Comparison of ENCODE assay signal across 10 cellular contexts in the genomic region with DNA sequence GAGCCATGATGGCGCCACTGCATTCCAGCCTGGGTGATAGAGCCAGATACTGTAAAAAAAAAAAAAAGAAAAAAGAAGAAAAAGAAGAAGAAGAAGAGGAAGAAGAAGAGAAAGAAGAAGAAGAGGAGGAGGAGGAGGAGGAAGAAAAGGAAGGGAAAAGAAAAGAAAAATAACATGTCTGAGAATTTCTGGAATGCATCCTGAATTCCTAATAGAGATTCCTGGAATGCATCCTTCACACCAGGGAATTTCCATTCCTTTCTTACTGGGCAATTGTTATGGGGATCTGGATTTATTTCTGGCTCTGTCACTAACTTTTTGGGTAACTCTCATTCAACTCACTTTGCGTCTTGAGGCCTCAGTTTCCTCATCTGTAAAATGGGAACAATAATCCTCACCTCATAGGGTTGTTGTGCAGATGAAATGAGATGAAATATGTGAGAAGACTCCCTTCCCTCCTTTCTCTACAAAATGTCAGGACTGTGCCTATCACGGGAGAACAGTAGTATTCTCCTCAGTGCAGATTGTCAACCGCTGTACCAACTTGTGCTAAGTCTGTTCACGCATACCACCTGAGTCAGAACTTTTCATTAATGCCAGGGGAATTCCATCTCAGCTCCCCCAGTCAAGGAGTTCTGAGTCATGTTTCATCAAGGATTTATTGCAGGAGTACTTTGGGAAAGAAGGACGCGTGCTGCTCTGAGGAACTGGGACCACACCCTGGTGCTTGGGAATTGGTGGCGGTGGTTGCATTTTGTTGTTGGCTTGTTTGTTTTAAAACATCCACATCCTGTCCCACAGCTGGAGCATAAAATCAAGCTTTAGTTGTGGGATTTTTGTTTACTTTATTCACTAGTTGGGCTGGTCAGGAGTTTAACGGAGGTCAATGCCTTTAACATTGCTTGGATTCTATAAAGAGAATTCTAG. TPM values are rescaled to one million over a fixed set of nuclear protein-coding genes. Genes with fewer than 3 reads are reported as not detected.
DNase-seq lines count a peak whose midpoint lies in the region; ATAC-seq, FAIRE-seq and TF ChIP-seq lines count a peak whose summit lies in the region.
"Had no signal": no experiment of that assay in that cellular context is flagged by ENCODE, and none has a peak within 500 bp of the region (broad histone marks: within the 10 kb centered on the region; RNA-seq: fewer than 3 reads in every experiment).

No MANE protein-coding gene starts in this region.

- no peaks in the 10 kb centered on the region for H3K27me3 ChIP-seq in endothelial cell of umbilical vein (ENCODE audit: control insufficient read depth in 2 of 2, insufficient read depth in 2 of 2, low read length in 2 of 2)

- H3K4me2 ChIP-seq in endothelial cell of umbilical vein (ENCODE audit: insufficient read depth, low read length), result peak overlapping the region; percentile 24

- dilution Hi-C loops in endothelial cell of umbilical vein (cut with MboI; ENCODE audit: extremely low pct_ligation_motif_present, low sequenced_read_pairs), result no loop called here

- peak; percentile 88 for FAIRE-seq in endothelial cell of umbilical vein (lab: Jason Lieb, UNC)

- CTCF ChIA-PET in endothelial cell of umbilical vein (lab: Charles Lee), result interaction anchor here (0.6 to 3.0 kb wide), 8 partner anchors 12 to 766 kb away, joined by 3 to 18 read pairs (median 4); no protein-coding TSS in a partner anchor

- POLR2A ChIA-PET in endothelial cell of umbilical vein (lab: Charles Lee), result interaction anchor here (1.2 to 1.3 kb wide), 2 partner anchors 15 kb away, joined by 3 read pairs; no protein-coding TSS in a partner anchor

- no peaks in the 10 kb centered on the region for H3K9me1 ChIP-seq in endothelial cell of umbilical vein (replicated peaks; ENCODE audit: control insufficient read depth, extremely low read depth, insufficient read depth, low read length)

- no peak for TF ChIP-seq CTCF in endothelial cell of umbilical vein (IDR thresholded peaks at IDR 0.05; ENCODE audit: extremely low read depth in 1 of 2, insufficient read depth in 1 of 2, low read depth in 1 of 2, low read length in 2 of 2)

- peaks cover 12% of the 10 kb centered on the region for H3K4me1 ChIP-seq in endothelial cell of umbilical vein (ENCODE audit: control insufficient read depth, extremely low read depth, insufficient read depth, low read length)

- H3K4me3 ChIP-seq in endothelial cell of umbilical vein (replicated peaks in 1 of 3; ENCODE audit: insufficient read depth in 1 of 3, low read depth in 1 of 3, low read length in 3 of 3), result no peak overlapping the region

- H3K9me3 ChIP-seq in endothelial cell of umbilical vein (replicated peaks; ENCODE audit: control insufficient read depth, insufficient read depth, low read length), result no peaks in the 10 kb centered on the region

- H3K36me3 ChIP-seq in endothelial cell of umbilical vein (ENCODE audit: control insufficient read depth in 2 of 2, extremely low read depth in 1 of 2, insufficient read depth in 2 of 2, low read length in 2 of 2), result no peaks in the 10 kb centered on the region

- no peak for ATAC-seq in GM21619 (IDR thresholded peaks at IDR 0.05; ENCODE audit: unreplicated experiment)

- H3K27ac ChIP-seq in endothelial cell of umbilical vein (ENCODE audit: insufficient read depth, low read depth, low read length), result peak overlapping the region; percentile 69

- no peaks in the 10 kb centered on the region for H3K79me2 ChIP-seq in endothelial cell of umbilical vein (ENCODE audit: control insufficient read depth, insufficient read depth, low read length)

- TF ChIP-seq POLR2A in endothelial cell of umbilical vein (IDR thresholded peaks at IDR 0.05; ENCODE audit: low read depth, low read length), result no peak
- TF ChIP-seq POLR2A in erythroblast (IDR thresholded peaks at IDR 0.05; ENCODE audit: low read length), result no peak

- H3K9ac ChIP-seq in endothelial cell of umbilical vein (replicated peaks; ENCODE audit: extremely low read depth, insufficient read depth, low read length), result peak overlapping the region; percentile 25

- no TSS peak for BruUV-seq in endothelial cell of umbilical vein (replicated peaks; lab: Mats Ljungman, UMichigan)

- intact Hi-C loops in endothelial cell of umbilical vein (cut with micrococcal nuclease), result loop anchor here (1.0 to 2.0 kb wide), 5 partner anchors 15 to 44 kb away; no protein-coding TSS in a partner anchor

- H2AFZ ChIP-seq in endothelial cell of umbilical vein (ENCODE audit: low read depth, low read length), result no peak overlapping the region

- peak; percentile 47 for DNase-seq in AG08396 (ENCODE audit: low spot score)
- DNase-seq in LoVo (ENCODE audit: low spot score), result peak; percentile 82
- peak; percentile 88 for DNase-seq in endothelial cell of umbilical vein (ENCODE audit: low read depth, low spot score)
- DNase-seq in mucosa of gallbladder (ENCODE audit: low spot score), result peak; percentile 19
- DNase-seq in epidermal melanocyte (ENCODE audit: insufficient read length, low spot score), result no peak
- DNase-seq in erythroblast (lab: John Stamatoyannopoulos, UW), result no peak
- DNase-seq in NCI-H1417 treated with DMSO at 0.1 percent for 48 hours (lab: John Stamatoyannopoulos, UW), result no peak
- DNase-seq: activated CD4-positive, alpha-beta T cell treated with anti-CD3 and anti-CD28 coated beads, Interleukin-2, amount 50 U/mL, for 4 hours; NCI-H187 had no signal

- no peaks in the 10 kb centered on the region for H4K20me1 ChIP-seq in endothelial cell of umbilical vein (replicated peaks; ENCODE audit: control insufficient read depth, extremely low read depth, insufficient read depth, low read length)

TF ChIP-seq in endothelial cell of umbilical vein, 7 proteins besides CTCF, POLR2A, EP300 and RAD21:
- TF ChIP-seq EZH2 (IDR thresholded peaks at IDR 0.05; ENCODE audit: borderline replicate concordance, low read depth, low read length, severe bottlenecking) (no peak), POLR2AphosphoS5 (IDR thresholded peaks at IDR 0.05; ENCODE audit: insufficient read depth, low read depth, low read length) (peak; percentile 43), JUN (IDR thresholded peaks at IDR 0.05; ENCODE audit: borderline replicate concordance, insufficient read depth, insufficient read length, low read depth) (peak; percentile 43), GATA2 (IDR thresholded peaks at IDR 0.05; ENCODE audit: insufficient read depth, insufficient read length, low read depth, low read length) (no peak), MYC (IDR thresholded peaks at IDR 0.05; ENCODE audit: low read depth, low read length) (no peak), FOS (IDR thresholded peaks at IDR 0.05; ENCODE audit: borderline replicate concordance, insufficient read depth, low read length) (peak; percentile 66)
- TF ChIP-seq, protein P1, sequence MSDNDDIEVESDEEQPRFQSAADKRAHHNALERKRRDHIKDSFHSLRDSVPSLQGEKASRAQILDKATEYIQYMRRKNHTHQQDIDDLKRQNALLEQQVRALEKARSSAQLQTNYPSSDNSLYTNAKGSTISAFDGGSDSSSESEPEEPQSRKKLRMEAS (IDR thresholded peaks at IDR 0.05; ENCODE audit: insufficient read depth, insufficient read length), result no peak

RNA-seq across cellular contexts. Expression of a gene that starts 42.4 kb away (rescaled TPM):
- 3.5 and 10.9 TPM in 2 replicates for total RNA-seq in endothelial cell of umbilical vein
- 2.4 and 2.6 TPM in 2 replicates for polyA plus RNA-seq in endothelial cell of umbilical vein
- polyA plus RNA-seq in endothelial cell of umbilical vein (2011; cell fraction: cytosol; rRNA removed), result 2.1 and 2.2 TPM in 2 replicates
- 2.6 and 3.4 TPM in 2 replicates for polyA plus RNA-seq in endothelial cell of umbilical vein (2011; cell fraction: nucleus; rRNA removed)
- polyA plus RNA-seq in endothelial cell of umbilical vein (2012), result 7.8 and 8.1 TPM in 2 replicates
- polyA minus RNA-seq in endothelial cell of umbilical vein, result 10.7 and 15.6 TPM in 2 replicates
- polyA minus RNA-seq in endothelial cell of umbilical vein (2011; cell fraction: cytosol; rRNA and poly(A)+ RNA removed), result 0.31 TPM
- 10.9 and 12.6 TPM in 2 replicates for polyA minus RNA-seq in endothelial cell of umbilical vein (2011; cell fraction: nucleus; rRNA and poly(A)+ RNA removed)
- 13.1 TPM for total RNA-seq in mucosa of gallbladder

Comparison
In these comparisons a context has a peak if more than half of its experiments do, and no peak if none do; other contexts are left out.
1. DNase-seq: peak in AG08396 (single experiment), LoVo (single experiment), endothelial cell of umbilical vein (single experiment) and mucosa of gallbladder (single experiment); none in epidermal melanocyte (single experiment), erythroblast (0 of 2) and NCI-H1417 treated with DMSO at 0.1 percent for 48 hours (single experiment).